3 cellular contexts compared by ENCODE assay signal in genomic region chr11:132430352-132431091, GRCh38.
TF ChIP-seq lines count a peak whose summit lies in the region.

No MANE protein-coding gene starts in this region.

TF ChIP-seq in HEK293, 187 proteins besides CTCF, POLR2A, EP300 and RAD21 (continued from another document):
- TF ChIP-seq ZSCAN18 (tag by site-specific recombination; IDR thresholded peaks at IDR 0.05) (no peak), ZNF211 (tag by site-specific recombination; IDR thresholded peaks at IDR 0.05; ENCODE audit: low read depth) (no peak), ZNF48 (tag by site-specific recombination; IDR thresholded peaks at IDR 0.05) (no peak), ZNF274 (IDR thresholded peaks at IDR 0.05; ENCODE audit: low read length) (no peak), ZNF274 (tag by site-specific recombination; IDR thresholded peaks at IDR 0.05; ENCODE audit: borderline replicate concordance) (no peak), ZNF391 (tag by site-specific recombination; IDR thresholded peaks at IDR 0.05; ENCODE audit: borderline replicate concordance, low read depth) (no peak)

TF ChIP-seq in SK-N-SH, 30 proteins besides CTCF, POLR2A, EP300 and RAD21 (continued from another document):
- no peak for TF ChIP-seq PBX3 (IDR thresholded peaks at IDR 0.05)
- TF ChIP-seq CHD2 (IDR thresholded peaks at IDR 0.05; ENCODE audit: low read length, partially characterized antibody): no peak
- no peak for TF ChIP-seq FOXM1 (IDR thresholded peaks at IDR 0.05; ENCODE audit: low read depth)
- no peak for TF ChIP-seq RXRA (IDR thresholded peaks at IDR 0.05; ENCODE audit: borderline replicate concordance, low read depth)
- TF ChIP-seq TEAD4 (IDR thresholded peaks at IDR 0.05; ENCODE audit: borderline replicate concordance, insufficient read depth): no peak
- TF ChIP-seq NRF1 (IDR thresholded peaks at IDR 0.05; ENCODE audit: low read depth, low read length): no peak
- TF ChIP-seq MEF2A (IDR thresholded peaks at IDR 0.05; ENCODE audit: borderline replicate concordance, low read depth): no peak
- peak; percentile 93 for TF ChIP-seq GATA2 (CRISPR knock-in tag; IDR thresholded peaks at IDR 0.05)
- TF ChIP-seq FOXJ3 (CRISPR knock-in tag; IDR thresholded peaks at IDR 0.05): peak; percentile 84
- no peak for TF ChIP-seq ZBTB33 (IDR thresholded peaks at IDR 0.05; ENCODE audit: borderline replicate concordance, low read depth)
- no peak for TF ChIP-seq JUND (IDR thresholded peaks at IDR 0.05)
- peak; percentile 21; the same call in 1 of the 2 replicates for TF ChIP-seq RCOR1 (IDR thresholded peaks at IDR 0.05; ENCODE audit: low read length)

TF ChIP-seq in neural cell, 6 proteins besides CTCF, POLR2A, EP300 and RAD21 (continued from another document):
- TF ChIP-seq REST (IDR thresholded peaks at IDR 0.05; ENCODE audit: borderline replicate concordance): peak; percentile 43
